ENCODE assay signal across 16 cellular contexts in the genomic region with DNA sequence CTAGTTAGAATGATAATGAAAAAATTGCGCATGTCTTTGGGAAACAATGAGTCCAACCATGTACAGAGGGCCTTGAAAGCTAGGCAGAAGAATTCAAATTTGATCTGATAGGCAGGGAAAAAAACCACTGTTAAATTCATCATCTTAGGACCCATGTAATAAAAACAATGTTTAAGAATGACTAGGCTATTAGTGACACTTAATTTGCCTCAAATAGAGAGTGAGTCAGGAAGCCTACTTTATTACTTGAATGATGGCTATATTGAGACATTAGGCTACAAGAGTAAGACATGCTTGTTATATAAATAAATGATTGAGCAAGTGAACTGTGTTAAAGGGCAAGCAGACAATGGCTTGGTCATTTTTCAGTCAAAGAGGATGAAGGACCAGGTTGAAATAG.
DNase-seq lines count a peak whose midpoint lies in the region; ATAC-seq and TF ChIP-seq lines count a peak whose summit lies in the region.
"Had no signal": no experiment of that assay in that cellular context is flagged by ENCODE, and none has a peak within 500 bp of the region (broad histone marks: within the 10 kb centered on the region; RNA-seq: fewer than 3 reads in every experiment).

No MANE protein-coding gene starts in this region.

- no peak for TF ChIP-seq POLR2A in gastroesophageal sphincter (IDR thresholded peaks at IDR 0.05)

- no peak overlapping the region for H3K4me2 ChIP-seq in hepatocyte

- whole genome bisulfite sequencing in hepatocyte (ENCODE audit: low lambda C conversion rate, missing lambda C conversion rate), result 100% methylated on average over 1 of the region's 1 CpG
- WGBS in gastroesophageal sphincter (ENCODE audit: low coverage in 1 of 2), 2 donors, result 52 to 100% methylated on average over 1 of the region's 1 CpG

- DNase-seq in AG08395 (ENCODE audit: low spot score) (peak; percentile 12), HCEC 1CT (peak; percentile 55), astrocyte of the spinal cord (ENCODE audit: low read depth, low spot score) (peak; percentile 42), kidney tubule cell (ENCODE audit: low spot score) (peak; percentile 74), hepatocyte (ENCODE audit: low spot score) (no peak)
- DNase-seq in effector memory CD4-positive, alpha-beta T cell, result no peak
- DNase-seq: activated CD4-positive, alpha-beta T cell treated with anti-CD3 and anti-CD28 coated beads for 4 hours; activated CD8-positive, alpha-beta memory T cell treated with anti-CD3 and anti-CD28 coated beads, Interleukin-2, amount 50 U/mL, for 4 hours; activated gamma-delta T cell treated with Interleukin-2 at 50 U/mL for 16 hours; aorta; GDM1; H7; SHP77 treated with DMSO at 0.1 percent for 48 hours; stimulated activated naive CD8-positive, alpha-beta T cell treated with anti-CD3 and anti-CD28 coated beads, Interleukin-15, amount 100 ng/mL, for 72 hours had no signal

- no peak overlapping the region for H3K4me3 ChIP-seq in astrocyte of the spinal cord (ENCODE audit: low read depth, low read length)
- H3K4me3 ChIP-seq in hepatocyte, result no peak overlapping the region
- no peak overlapping the region for H3K4me3 ChIP-seq in gastroesophageal sphincter
- no peak overlapping the region for H3K4me3 ChIP-seq in effector memory CD4-positive, alpha-beta T cell (ENCODE audit: insufficient read depth, low read depth, low read length, poor library complexity, severe bottlenecking)

- H3K36me3 ChIP-seq in hepatocyte (replicated peaks; ENCODE audit: insufficient read depth, low read depth) (no peaks in the 10 kb centered on the region), gastroesophageal sphincter (no peaks in the 10 kb centered on the region)
- H3K36me3 ChIP-seq in effector memory CD4-positive, alpha-beta T cell (ENCODE audit: control insufficient read depth, insufficient read depth, low read length), result no peaks in the 10 kb centered on the region

- no peaks in the 10 kb centered on the region for H4K20me1 ChIP-seq in hepatocyte (ENCODE audit: insufficient read depth, poor library complexity, severe bottlenecking)

- in situ Hi-C loops in astrocyte of the spinal cord (cut with HindIII; ENCODE audit: low sequenced_read_pairs), result no loop called here

- H3K27ac ChIP-seq in hepatocyte (no peak overlapping the region), gastroesophageal sphincter (no peak overlapping the region)
- H3K27ac ChIP-seq in effector memory CD4-positive, alpha-beta T cell (ENCODE audit: insufficient read depth, low read length, poor library complexity, severe bottlenecking), result no peak overlapping the region

- H3K4me1 ChIP-seq in hepatocyte (ENCODE audit: insufficient read depth) (no peaks in the 10 kb centered on the region), gastroesophageal sphincter (no peaks in the 10 kb centered on the region)
- H3K4me1 ChIP-seq in effector memory CD4-positive, alpha-beta T cell (ENCODE audit: control insufficient read depth, insufficient read depth, low read length, poor library complexity, severe bottlenecking), result no peaks in the 10 kb centered on the region

- no peak overlapping the region for H2AFZ ChIP-seq in hepatocyte

- no peaks in the 10 kb centered on the region for H3K79me2 ChIP-seq in hepatocyte

- no peaks in the 10 kb centered on the region for H3K9me3 ChIP-seq in hepatocyte (ENCODE audit: low read depth)
- H3K9me3 ChIP-seq in gastroesophageal sphincter, result no peaks in the 10 kb centered on the region
- H3K9me3 ChIP-seq in effector memory CD4-positive, alpha-beta T cell (ENCODE audit: control insufficient read depth, low read length), result no peaks in the 10 kb centered on the region

- H3K27me3 ChIP-seq in hepatocyte (no peaks in the 10 kb centered on the region), gastroesophageal sphincter (no peaks in the 10 kb centered on the region)
- no peaks in the 10 kb centered on the region for H3K27me3 ChIP-seq in effector memory CD4-positive, alpha-beta T cell (replicated peaks; ENCODE audit: control insufficient read depth, insufficient read depth, low read length, poor library complexity, severe bottlenecking)

- TF ChIP-seq EP300 in gastroesophageal sphincter (IDR thresholded peaks at IDR 0.05), result no peak

- no peak for TF ChIP-seq CTCF in astrocyte of the spinal cord (IDR thresholded peaks at IDR 0.05; ENCODE audit: low read depth, low read length)
- no peak for TF ChIP-seq CTCF in hepatocyte (IDR thresholded peaks at IDR 0.05; ENCODE audit: poor library complexity)
- no peak for TF ChIP-seq CTCF in gastroesophageal sphincter (IDR thresholded peaks at IDR 0.05)

- ATAC-seq in HG02870 (IDR thresholded peaks at IDR 0.05; ENCODE audit: unreplicated experiment) (no peak), gastroesophageal sphincter (no peak)
- ATAC-seq: stimulated activated naive CD8-positive, alpha-beta T cell treated with anti-CD3 and anti-CD28 coated beads, Interleukin-15, amount 100 ng/mL, for 72 hours had no signal

- no peaks in the 10 kb centered on the region for H3K9me2 ChIP-seq in hepatocyte (replicated peaks; ENCODE audit: insufficient read depth)

Comparison
In these comparisons a context has a peak if more than half of its experiments do, and no peak if none do; other contexts are left out.
1. DNase-seq: peak in AG08395 (single experiment), HCEC 1CT (single experiment), astrocyte of the spinal cord (single experiment) and kidney tubule cell (single experiment); none in hepatocyte (single experiment) and effector memory CD4-positive, alpha-beta T cell (0 of 3).